In genomic region chr12:89603678-89604077, GRCh38 we compare ENCODE assay signal across 20 cellular contexts.
A peak's percentile ranks its signal among the peaks of the same experiment; 100 is the strongest.
DNase-seq lines count a peak whose midpoint lies in the region; ATAC-seq and TF ChIP-seq lines count a peak whose summit lies in the region.
"Had no signal": no experiment of that assay in that cellular context is flagged by ENCODE, and none has a peak within 500 bp of the region (broad histone marks: within the 10 kb centered on the region; RNA-seq: fewer than 3 reads in every experiment).

No MANE protein-coding gene starts in this region.

- no peaks in the 10 kb centered on the region for H3K27me3 ChIP-seq in BE2C
- H3K27me3 ChIP-seq: BLaER1 had no signal

- ATAC-seq in T-helper 17 cell, result no peak
- no peak for ATAC-seq in memory B cell (ENCODE audit: low read depth)
- no peak for ATAC-seq in stimulated activated naive B cell treated with anti-CD40 and anti-IgM and Interleukin-4, amounts not matched to agents 10 μg/mL and 1 μg/mL and 100 μg/mL, for 72 hours (replicated peaks)
- ATAC-seq in HG03460 (IDR thresholded peaks at IDR 0.05; ENCODE audit: unreplicated experiment), result no peak
- ATAC-seq: A549; CD8-positive, alpha-beta T cell had no signal

- H3K27me3 Mint-ChIP-seq in T-helper 17 cell, result no peaks in the 10 kb centered on the region
- H3K27me3 Mint-ChIP-seq in memory B cell, result no peaks in the 10 kb centered on the region
- H3K27me3 Mint-ChIP-seq in stimulated activated naive B cell treated with anti-CD40 and anti-IgM and Interleukin-4, amounts not matched to agents 10 μg/mL and 1 μg/mL and 100 μg/mL, for 72 hours, result no peaks in the 10 kb centered on the region
- H3K27me3 Mint-ChIP-seq: CD4-positive, CD25-positive, alpha-beta regulatory T cell had no signal

- DNase-seq in Ammon's horn (ENCODE audit: low spot score) (peak; percentile 40), T-helper 17 cell (no peak), memory B cell (ENCODE audit: low spot score in 2 of 2) (no peak), BE2C (no peak), NCI-H345 (lab: John Stamatoyannopoulos, UW) (no peak)
- no peak for DNase-seq in stimulated activated naive B cell treated with anti-CD40 and anti-IgM and Interleukin-4, amounts not matched to agents 10 μg/mL and 1 μg/mL and 100 μg/mL, for 72 hours
- DNase-seq: 8988T; ACHN; AML-193; Caco-2; CD4-positive, CD25-positive, alpha-beta regulatory T cell; CD8-positive, alpha-beta T cell; DMS153; DND-41; GM23248; H7; HCEC 1CT had no signal

- peaks cover 3% of the 10 kb centered on the region for H3K36me3 Mint-ChIP-seq in T-helper 17 cell (ENCODE audit: low read depth)
- peaks cover 45% of the 10 kb centered on the region for H3K36me3 Mint-ChIP-seq in memory B cell
- peaks cover 49 to 53% of the 10 kb centered on the region in 2 donors for H3K36me3 Mint-ChIP-seq in stimulated activated naive B cell treated with anti-CD40 and anti-IgM and Interleukin-4, amounts not matched to agents 10 μg/mL and 1 μg/mL and 100 μg/mL, for 72 hours

- H3K36me3 ChIP-seq in BE2C, result peaks cover 12% of the 10 kb centered on the region; the same call in 1 of the 2 replicates

- H3K4me1 ChIP-seq in BE2C, result peaks cover 10% of the 10 kb centered on the region
- H3K4me1 ChIP-seq: A549, BLaER1 had no signal

- no peaks in the 10 kb centered on the region for H3K9me3 ChIP-seq in T-helper 17 cell (ENCODE audit: control insufficient read depth, low read length, poor library complexity, severe bottlenecking)
- no peaks in the 10 kb centered on the region for H3K9me3 ChIP-seq in BE2C
- H3K9me3 ChIP-seq: A549, BLaER1, Caco-2 had no signal

- H3K27ac Mint-ChIP-seq in T-helper 17 cell (peak overlapping the region; percentile 56), memory B cell (peak overlapping the region; percentile 55)
- H3K27ac Mint-ChIP-seq in stimulated activated naive B cell treated with anti-CD40 and anti-IgM and Interleukin-4, amounts not matched to agents 10 μg/mL and 1 μg/mL and 100 μg/mL, for 72 hours, result peak overlapping the region; percentile 54
- H3K27ac Mint-ChIP-seq: CD4-positive, CD25-positive, alpha-beta regulatory T cell; CD8-positive, alpha-beta T cell had no signal

- H3K4me1 Mint-ChIP-seq in T-helper 17 cell, result peaks cover 8% of the 10 kb centered on the region
- H3K4me1 Mint-ChIP-seq in memory B cell, result peaks cover 4% of the 10 kb centered on the region
- H3K4me1 Mint-ChIP-seq in stimulated activated naive B cell treated with anti-CD40 and anti-IgM and Interleukin-4, amounts not matched to agents 10 μg/mL and 1 μg/mL and 100 μg/mL, for 72 hours, result peaks cover 9 to 40% of the 10 kb centered on the region in 2 donors

- no peak for TF ChIP-seq CTCF in BE2C (IDR thresholded peaks at IDR 0.05; ENCODE audit: low read depth, low read length)

- no peak overlapping the region for H3K4me3 ChIP-seq in BE2C (ENCODE audit: low read depth, low read length)
- H3K4me3 ChIP-seq: A549, BLaER1, GM23248 had no signal

- H3K9me3 Mint-ChIP-seq in memory B cell, result no peaks in the 10 kb centered on the region
- no peaks in the 10 kb centered on the region for H3K9me3 Mint-ChIP-seq in stimulated activated naive B cell treated with anti-CD40 and anti-IgM and Interleukin-4, amounts not matched to agents 10 μg/mL and 1 μg/mL and 100 μg/mL, for 72 hours
- H3K9me3 Mint-ChIP-seq: CD4-positive, CD25-positive, alpha-beta regulatory T cell; CD8-positive, alpha-beta T cell had no signal

- no peak overlapping the region for H3K4me3 Mint-ChIP-seq in T-helper 17 cell
- no peak overlapping the region for H3K4me3 Mint-ChIP-seq in memory B cell
- H3K4me3 Mint-ChIP-seq in stimulated activated naive B cell treated with anti-CD40 and anti-IgM and Interleukin-4, amounts not matched to agents 10 μg/mL and 1 μg/mL and 100 μg/mL, for 72 hours, result no peak overlapping the region
- H3K4me3 Mint-ChIP-seq: CD4-positive, CD25-positive, alpha-beta regulatory T cell; CD8-positive, alpha-beta T cell had no signal
